26 cellular contexts compared by ENCODE assay signal in the genomic region with DNA sequence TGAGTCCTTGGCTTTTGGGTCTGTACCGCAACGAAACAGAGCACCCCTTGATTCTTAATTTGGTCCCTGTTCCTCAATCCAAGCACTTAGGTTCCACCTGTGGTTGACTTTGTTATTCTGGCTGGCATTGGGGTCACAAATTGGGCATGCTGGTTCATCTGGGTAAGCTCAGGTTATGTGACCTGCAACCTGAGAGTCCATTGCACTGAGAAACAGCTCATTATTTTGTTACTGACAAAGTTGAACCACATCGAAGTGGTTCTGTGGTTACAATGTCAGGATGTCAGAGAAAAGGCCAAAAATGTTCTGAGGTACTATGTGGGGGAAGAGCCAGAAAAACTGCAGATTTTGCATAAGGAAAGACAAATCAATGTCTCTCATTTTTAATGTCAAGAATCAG.
"Had no signal": no experiment of that assay in that cellular context is flagged by ENCODE, and none has a peak within 500 bp of the region (broad histone marks: within the 10 kb centered on the region; RNA-seq: fewer than 3 reads in every experiment).

No MANE protein-coding gene starts in this region.

- H3K9me3 ChIP-seq: suprapubic skin, testis, thoracic aorta, thyroid gland, tibial artery, tibial nerve, transverse colon, upper lobe of left lung, upper lobe of right lung, uterus, vagina had no signal

- H3K27me3 ChIP-seq: stomach, suprapubic skin, testis, thyroid gland, tibial artery, tibial nerve, transverse colon, upper lobe of left lung, upper lobe of right lung, uterus, vagina had no signal

- DNase-seq: stimulated activated CD4-positive, alpha-beta T cell treated with anti-CD3 and anti-CD28 coated beads, Interleukin-2, amount 100 ng/mL, for 48 hours; stimulated activated CD4-positive, alpha-beta T cell treated with anti-CD3 and anti-CD28 coated beads, Interleukin-4, amount 100 ng/mL, for 1 hour; stimulated activated CD4-positive, alpha-beta T cell treated with anti-CD3 and anti-CD28 coated beads, Interleukin-4, amount 100 ng/mL, for 24 hours; stimulated activated CD4-positive, alpha-beta T cell treated with anti-CD3 and anti-CD28 coated beads, Interleukin-4, amount 100 ng/mL, for 4 hours; stimulated activated CD8-positive, alpha-beta memory T cell treated with anti-CD3 and anti-CD28 coated beads, Interleukin-4, amount 100 ng/mL, for 48 hours; stimulated activated naive B cell treated with anti-CD40 and anti-IgM and Interleukin-4, amounts not matched to agents 10 μg/mL and 1 μg/mL and 100 μg/mL, for 72 hours; stimulated activated naive CD4-positive, alpha-beta T cell; stimulated activated naive CD4-positive, alpha-beta T cell treated with Interleukin-2 at 50 U/mL for 16 hours; stimulated activated naive CD8-positive, alpha-beta T cell treated with anti-CD3 and anti-CD28 coated beads, Interleukin-15, amount 100 ng/mL, for 72 hours; stimulated activated naive CD8-positive, alpha-beta T cell treated with anti-CD3 and anti-CD28 coated beads, Interleukin-15, Interleukin-2, amounts not matched to agents 100 U/mL and 50 U/mL, for 24 hours; stomach; substantia nigra; testis; thyroid gland; tibial artery; transverse colon; upper lobe of left lung; upper lobe of right lung; uterus had no signal

- FAIRE-seq: urothelium cell line had no signal

- H3K4me1 ChIP-seq: stomach, suprapubic skin, testis, thyroid gland, tibial artery, tibial nerve, transverse colon, upper lobe of left lung, upper lobe of right lung, uterus, vagina had no signal

- ATAC-seq: stimulated activated effector memory CD8-positive, alpha-beta T cell treated with anti-CD3 and anti-CD28 coated beads, Interleukin-12 subunit alpha, Interleukin-12 subunit beta, amount 100 ng/mL, for 72 hours; stimulated activated memory B cell treated with anti-CD40 and anti-IgM and Interleukin-4, amounts not matched to agents 10 μg/mL and 1 μg/mL and 100 μg/mL, for 72 hours; stimulated activated naive B cell treated with anti-CD40 and anti-IgM and Interleukin-4, amounts not matched to agents 10 μg/mL and 1 μg/mL and 100 μg/mL, for 72 hours; stimulated activated naive CD8-positive, alpha-beta T cell treated with anti-CD3 and anti-CD28 coated beads, Interleukin-15, amount 100 ng/mL, for 72 hours; stimulated activated naive CD8-positive, alpha-beta T cell treated with anti-CD3 and anti-CD28 coated beads, Interleukin-15, Interleukin-2, amounts not matched to agents 100 U/mL and 50 U/mL, for 24 hours; upper lobe of right lung had no signal

- H3K36me3 ChIP-seq: stomach, suprapubic skin, thoracic aorta, thyroid gland, tibial artery, tibial nerve, transverse colon, upper lobe of left lung, upper lobe of right lung, uterus, vagina had no signal

- H3K4me3 ChIP-seq: stomach, suprapubic skin, testis, thoracic aorta, thyroid gland, tibial artery, tibial nerve, transverse colon, upper lobe of left lung, upper lobe of right lung, uterus, vagina had no signal

- H3K27ac ChIP-seq: stomach, suprapubic skin, testis, thoracic aorta, thyroid gland, tibial artery, tibial nerve, transverse colon, upper lobe of left lung, upper lobe of right lung, uterus, vagina had no signal
